ENCODE assay signal across 21 cellular contexts in genomic region chr1:1569341-1569740, GRCh38. TPM values are rescaled to one million over a fixed set of nuclear protein-coding genes. Genes with fewer than 3 reads are reported as not detected.
A peak's percentile ranks its signal among the peaks of the same experiment; 100 is the strongest.
DNase-seq lines count a peak whose midpoint lies in the region; ATAC-seq, FAIRE-seq and TF ChIP-seq lines count a peak whose summit lies in the region.
"Had no signal": no experiment of that assay in that cellular context is flagged by ENCODE, and none has a peak within 500 bp of the region (broad histone marks: within the 10 kb centered on the region; RNA-seq: fewer than 3 reads in every experiment).

No MANE protein-coding gene starts in this region.

- 95% methylated on average over 7 of the region's 7 CpGs for WGBS in HUES64

- ATAC-seq in CD4-positive, alpha-beta T cell (ENCODE audit: poor library complexity): no peak
- ATAC-seq in effector memory CD8-positive, alpha-beta T cell (replicated peaks): no peak

- no peak overlapping the region for H3K9ac ChIP-seq in HUES64 (ENCODE audit: low read depth, low read length)

- no peak overlapping the region for H3K4me3 ChIP-seq in HUES64 (ENCODE audit: low read length)
- no peak overlapping the region for H3K4me3 ChIP-seq in coronary artery
- H3K4me3 ChIP-seq in BE2C (ENCODE audit: low read depth, low read length): no peak overlapping the region
- H3K4me3 ChIP-seq: heart right ventricle, lung, spleen had no signal

- H3K36me3 Mint-ChIP-seq in CD4-positive, alpha-beta T cell (ENCODE audit: low read depth): peaks cover 59% of the 10 kb centered on the region
- H3K36me3 Mint-ChIP-seq in effector memory CD8-positive, alpha-beta T cell (ENCODE audit: insufficient read depth): peaks cover 66% of the 10 kb centered on the region
- H3K36me3 Mint-ChIP-seq in progenitor cell of endocrine pancreas (ENCODE audit: insufficient read depth): peaks cover 15% of the 10 kb centered on the region

- H3K4me1 Mint-ChIP-seq in CD4-positive, alpha-beta T cell (ENCODE audit: low read depth): peaks cover 53% of the 10 kb centered on the region
- H3K4me1 Mint-ChIP-seq in effector memory CD8-positive, alpha-beta T cell (ENCODE audit: low read depth in 2 of 2): peaks cover 40 to 43% of the 10 kb centered on the region in 2 donors
- peaks cover 13% of the 10 kb centered on the region for H3K4me1 Mint-ChIP-seq in progenitor cell of endocrine pancreas (ENCODE audit: low read depth)

- H3K36me3 ChIP-seq in HUES64 (ENCODE audit: insufficient read depth, low read length): peaks cover 45% of the 10 kb centered on the region
- H3K36me3 ChIP-seq in BE2C: peaks cover 55% of the 10 kb centered on the region

- intact Hi-C loops in CD4-positive, alpha-beta T cell (cut with DNase I, micrococcal nuclease): no loop called here

- no peak for TF ChIP-seq CTCF in CD4-positive, alpha-beta T cell (IDR thresholded peaks at IDR 0.05)
- TF ChIP-seq CTCF in progenitor cell of endocrine pancreas (IDR thresholded peaks at IDR 0.05; ENCODE audit: unreplicated experiment): no peak
- TF ChIP-seq CTCF in coronary artery (IDR thresholded peaks at IDR 0.05): no peak
- no peak for TF ChIP-seq CTCF in BE2C (IDR thresholded peaks at IDR 0.05; ENCODE audit: low read depth, low read length)

- FAIRE-seq in urothelium cell line (lab: Jason Lieb, UNC): no peak
- FAIRE-seq: endometrium, GM19239 had no signal

- DNase-seq in CD4-positive, alpha-beta T cell: no peak
- DNase-seq in effector memory CD8-positive, alpha-beta T cell: no peak
- no peak for DNase-seq in progenitor cell of endocrine pancreas (ENCODE audit: low spot score, unreplicated experiment)
- DNase-seq in coronary artery (ENCODE audit: low spot score): no peak
- no peak for DNase-seq in foreskin melanocyte
- DNase-seq in BE2C: no peak
- no peak for DNase-seq in urothelium cell line (ENCODE audit: low spot score)
- DNase-seq: activated CD4-positive, alpha-beta T cell treated with anti-CD3 and anti-CD28 coated beads, Interleukin-2, amount 50 U/mL, for 1 hour; activated naive CD4-positive, alpha-beta T cell treated with anti-CD3 and anti-CD28 coated beads, Interleukin-2, amount 10 ng/mL, durations not matched to agents 7 days and 5 days; GOT3; heart right ventricle; NCI-H1092 treated with DMSO at 0.1 percent for 48 hours; NCI-H2107; NCI-H510A treated with DMSO at 0.1 percent for 48 hours; spleen; stimulated activated CD8-positive, alpha-beta memory T cell treated with anti-CD3 and anti-CD28 coated beads, Interleukin-4, amount 100 ng/mL, for 48 hours; SW 1271 had no signal

- H3K27ac Mint-ChIP-seq in CD4-positive, alpha-beta T cell: peak overlapping the region; percentile 81
- peak overlapping the region; percentile 73 to 82 for H3K27ac Mint-ChIP-seq in effector memory CD8-positive, alpha-beta T cell
- peak overlapping the region; percentile 45 for H3K27ac Mint-ChIP-seq in progenitor cell of endocrine pancreas
- H3K27ac Mint-ChIP-seq: activated naive CD4-positive, alpha-beta T cell treated with anti-CD3 and anti-CD28 coated beads, Interleukin-2, amount 10 ng/mL, durations not matched to agents 7 days and 5 days had no signal

- 0 out of 2 replicates have a peak, but pooled peaks cover 4% of the 10 kb centered on the region for H3K4me1 ChIP-seq in HUES64 (ENCODE audit: insufficient read depth, low read length)
- H3K4me1 ChIP-seq in BE2C: no peaks in the 10 kb centered on the region

- H3K27me3 ChIP-seq in CD4-positive, alpha-beta T cell (ENCODE audit: control insufficient read depth, insufficient read depth, low read length): no peaks in the 10 kb centered on the region
- H3K27me3 ChIP-seq in HUES64 (ENCODE audit: insufficient read depth, low read length) (no peaks in the 10 kb centered on the region), BE2C (no peaks in the 10 kb centered on the region)
- H3K27me3 ChIP-seq: heart right ventricle, spleen had no signal

- POLR2A ChIA-PET in CD4-positive, alpha-beta T cell (lab: Charles Lee): interaction anchor here (1.4 kb wide), 1 partner anchor 46 kb away, joined by 4 read pairs; the partner anchor contains the start of gene MIB2

- H3K9me3 ChIP-seq in CD4-positive, alpha-beta T cell (ENCODE audit: control insufficient read depth, low read length): no peaks in the 10 kb centered on the region
- H3K9me3 ChIP-seq in HUES64 (ENCODE audit: insufficient read depth, low read depth, low read length) (no peaks in the 10 kb centered on the region), BE2C (no peaks in the 10 kb centered on the region)
- H3K9me3 ChIP-seq: heart right ventricle, spleen had no signal

- H3K27ac ChIP-seq in CD4-positive, alpha-beta T cell (ENCODE audit: low read depth, low read length): no peak overlapping the region
- H3K27ac ChIP-seq in HUES64 (ENCODE audit: low read depth, low read length): peak overlapping the region; percentile 16; the same call in 1 of the 2 replicates
- H3K27ac ChIP-seq in coronary artery: no peak overlapping the region
- H3K27ac ChIP-seq: spleen had no signal

- H3K9me3 Mint-ChIP-seq in CD4-positive, alpha-beta T cell: no peaks in the 10 kb centered on the region
- no peaks in the 10 kb centered on the region for H3K9me3 Mint-ChIP-seq in effector memory CD8-positive, alpha-beta T cell
- H3K9me3 Mint-ChIP-seq in progenitor cell of endocrine pancreas (ENCODE audit: low read depth): no peaks in the 10 kb centered on the region
- H3K9me3 Mint-ChIP-seq: activated naive CD4-positive, alpha-beta T cell treated with anti-CD3 and anti-CD28 coated beads, Interleukin-2, amount 10 ng/mL, durations not matched to agents 7 days and 5 days had no signal

- CTCF ChIA-PET in CD4-positive, alpha-beta T cell (lab: Charles Lee): no interaction called here

- H3K27me3 Mint-ChIP-seq in CD4-positive, alpha-beta T cell: no peaks in the 10 kb centered on the region
- H3K27me3 Mint-ChIP-seq in effector memory CD8-positive, alpha-beta T cell: no peaks in the 10 kb centered on the region
- no peaks in the 10 kb centered on the region for H3K27me3 Mint-ChIP-seq in progenitor cell of endocrine pancreas
- H3K27me3 Mint-ChIP-seq: activated naive CD4-positive, alpha-beta T cell treated with anti-CD3 and anti-CD28 coated beads, Interleukin-2, amount 10 ng/mL, durations not matched to agents 7 days and 5 days had no signal

- peak overlapping the region; percentile 58 for H3K4me3 Mint-ChIP-seq in CD4-positive, alpha-beta T cell
- H3K4me3 Mint-ChIP-seq in effector memory CD8-positive, alpha-beta T cell: peak overlapping the region in 1 of 2 donors; percentile 6
- H3K4me3 Mint-ChIP-seq in progenitor cell of endocrine pancreas (ENCODE audit: low read depth): no peak overlapping the region
- H3K4me3 Mint-ChIP-seq: activated naive CD4-positive, alpha-beta T cell treated with anti-CD3 and anti-CD28 coated beads, Interleukin-2, amount 10 ng/mL, durations not matched to agents 7 days and 5 days had no signal

RNA-seq across cellular contexts. Expression of gene SSU72, which starts 5.3 kb away (rescaled TPM):
- total RNA-seq in CD4-positive, alpha-beta T cell: 100 to 1,000 TPM in 1 of 2 experiments, 10 to 100 TPM in 1; 95.4 to 101 TPM
- polyA plus RNA-seq in HUES64 (2013, experiment 1 of 2): 136 TPM
- polyA plus RNA-seq in HUES64 (2013, experiment 2 of 2): 130 TPM
- total RNA-seq in progenitor cell of endocrine pancreas: 114 and 118 TPM in 2 replicates
- polyA plus RNA-seq in BE2C (2012; ENCODE audit: insufficient read depth, insufficient read length, low read depth): 249 TPM

RNA-seq across cellular contexts. Expression of gene TMEM240, which starts 28.9 kb away (rescaled TPM):
- total RNA-seq in CD4-positive, alpha-beta T cell: 1 to 10 TPM in 1 of 2 experiments, under 1 TPM in 1; 0.75 to 1.5 TPM
- polyA plus RNA-seq in HUES64 (2013, experiment 1 of 2): 4.4 TPM
- 7.0 TPM for polyA plus RNA-seq in HUES64 (2013, experiment 2 of 2)
- 5.1 and 6.6 TPM in 2 replicates for total RNA-seq in progenitor cell of endocrine pancreas
- polyA plus RNA-seq in BE2C (2012; ENCODE audit: insufficient read depth, insufficient read length, low read depth): 6.4 TPM

RNA-seq across cellular contexts. Expression of gene FNDC10, which starts 30.6 kb away (rescaled TPM):
- 1 to 10 TPM; 1.0 to 1.3 TPM for total RNA-seq in CD4-positive, alpha-beta T cell
- 5.2 TPM for polyA plus RNA-seq in HUES64 (2013, experiment 1 of 2)
- polyA plus RNA-seq in HUES64 (2013, experiment 2 of 2): 7.9 TPM
- total RNA-seq in progenitor cell of endocrine pancreas: 2.7 and 4.2 TPM in 2 replicates
- 31.5 TPM for polyA plus RNA-seq in BE2C (2012; ENCODE audit: insufficient read depth, insufficient read length, low read depth)

RNA-seq across cellular contexts. Expression of gene MIB2, which starts 46.0 kb away (rescaled TPM):
- total RNA-seq in CD4-positive, alpha-beta T cell: 10 to 100 TPM; 58.3 to 59.4 TPM
- polyA plus RNA-seq in HUES64 (2013, experiment 1 of 2): 19.2 TPM
- 21.4 TPM for polyA plus RNA-seq in HUES64 (2013, experiment 2 of 2)
- total RNA-seq in progenitor cell of endocrine pancreas: 132 and 144 TPM in 2 replicates
- polyA plus RNA-seq in BE2C (2012; ENCODE audit: insufficient read depth, insufficient read length, low read depth): 41.5 TPM

RNA-seq across cellular contexts. Expression of gene ATAD3A, which starts 57.4 kb away (rescaled TPM):
- 10 to 100 TPM; 17.0 to 19.5 TPM for total RNA-seq in CD4-positive, alpha-beta T cell
- 35.9 TPM for polyA plus RNA-seq in HUES64 (2013, experiment 1 of 2)
- 29.4 TPM for polyA plus RNA-seq in HUES64 (2013, experiment 2 of 2)
- 37.4 and 38.8 TPM in 2 replicates for total RNA-seq in progenitor cell of endocrine pancreas
- polyA plus RNA-seq in BE2C (2012; ENCODE audit: insufficient read depth, insufficient read length, low read depth): 88.1 TPM
